15 cellular contexts compared by ENCODE assay signal in the genomic region with DNA sequence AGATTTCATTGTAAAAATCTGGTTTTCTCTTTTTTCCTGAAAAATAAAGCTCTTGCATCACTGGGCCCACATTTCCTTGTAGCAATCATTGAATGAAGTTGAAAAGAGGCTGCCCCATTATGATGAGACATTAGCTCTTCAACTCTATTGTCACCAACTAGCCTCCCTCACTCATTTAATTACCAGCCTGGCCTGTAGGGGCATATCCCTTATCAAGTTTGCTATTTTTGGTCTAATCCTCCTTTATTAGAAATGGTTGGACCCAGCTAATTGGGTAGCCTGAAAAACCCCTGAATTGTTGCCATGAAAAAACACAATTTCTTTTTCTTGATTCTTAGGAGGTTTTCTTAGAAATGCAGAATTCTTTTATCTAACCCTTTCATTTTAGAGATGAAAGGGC.
"Had no signal": no experiment of that assay in that cellular context is flagged by ENCODE, and none has a peak within 500 bp of the region (broad histone marks: within the 10 kb centered on the region; RNA-seq: fewer than 3 reads in every experiment).

No MANE protein-coding gene starts in this region.

- DNase-seq: activated CD4-positive, alpha-beta T cell treated with anti-CD3 and anti-CD28 coated beads, Interleukin-2, amount 10 ng/mL, durations not matched to agents 7 days and 5 days; activated CD8-positive, alpha-beta memory T cell treated with anti-CD3 and anti-CD28 coated beads for 24 hours; activated gamma-delta T cell treated with Interleukin-2 at 50 U/mL for 16 hours; amniotic stem cell; central memory CD4-positive, alpha-beta T cell; colonic mucosa; gastrocnemius medialis; heart left ventricle; left cardiac atrium; midbrain; ovary; stimulated activated CD4-positive, alpha-beta T cell treated with anti-CD3 and anti-CD28 coated beads, Interleukin-1b, Interleukin-23, amount 100 ng/mL, for 48 hours; stimulated activated naive CD8-positive, alpha-beta T cell treated with anti-CD3 and anti-CD28 coated beads, Interleukin-15, amount 100 ng/mL, for 72 hours; upper lobe of left lung had no signal

- H3K27me3 ChIP-seq: colonic mucosa, ovary, upper lobe of left lung had no signal

- ATAC-seq: gastrocnemius medialis; heart left ventricle; left cardiac atrium; stimulated activated naive CD8-positive, alpha-beta T cell treated with anti-CD3 and anti-CD28 coated beads, Interleukin-15, amount 100 ng/mL, for 72 hours had no signal

- H3K9me3 ChIP-seq: colonic mucosa, gastrocnemius medialis, heart left ventricle, ovary, upper lobe of left lung had no signal

- H3K27ac ChIP-seq: colonic mucosa, gastrocnemius medialis, heart left ventricle, ovary, upper lobe of left lung had no signal

- H3K36me3 ChIP-seq: colonic mucosa, gastrocnemius medialis, heart left ventricle, ovary, upper lobe of left lung had no signal

- H3K4me1 ChIP-seq: colonic mucosa, gastrocnemius medialis, heart left ventricle, upper lobe of left lung had no signal

- H3K4me3 ChIP-seq: colonic mucosa, gastrocnemius medialis, heart left ventricle, lung, ovary, upper lobe of left lung had no signal
